In genomic region chr19:43430142-43430710, GRCh38 we compare ENCODE assay signal across 11 cellular contexts. TPM values are rescaled to one million over a fixed set of nuclear protein-coding genes. Genes with fewer than 3 reads are reported as not detected.
DNase-seq lines count a peak whose midpoint lies in the region; ATAC-seq, FAIRE-seq and TF ChIP-seq lines count a peak whose summit lies in the region.
"Had no signal": no experiment of that assay in that cellular context is flagged by ENCODE, and none has a peak within 500 bp of the region (broad histone marks: within the 10 kb centered on the region; RNA-seq: fewer than 3 reads in every experiment).

No MANE protein-coding gene starts in this region.

- H3K9me3 ChIP-seq in small intestine (ENCODE audit: control insufficient read depth, low read depth) (no peaks in the 10 kb centered on the region), Peyer's patch (no peaks in the 10 kb centered on the region)

- no peak for ATAC-seq in GM18861 (IDR thresholded peaks at IDR 0.05; ENCODE audit: unreplicated experiment)
- ATAC-seq: CD8-positive, alpha-beta T cell had no signal

- H3K9me3 Mint-ChIP-seq in activated naive CD4-positive, alpha-beta T cell treated with anti-CD3 and anti-CD28 coated beads for 36 hours: no peaks in the 10 kb centered on the region
- H3K9me3 Mint-ChIP-seq: CD8-positive, alpha-beta T cell had no signal

- H3K4me3 ChIP-seq in cardiac fibroblast (replicated peaks in 1 of 2; ENCODE audit: low read depth in 2 of 2, low read length in 2 of 2) (no peak overlapping the region), small intestine (ENCODE audit: low read depth in 1 of 2, low read length in 2 of 2) (no peak overlapping the region), Peyer's patch (no peak overlapping the region)

- WGBS in small intestine, 3 donors: 31 to 37% (median 35%) methylated on average over 6 of the region's 6 CpGs

- TF ChIP-seq RAD21 in Ishikawa (IDR thresholded peaks at IDR 0.05; ENCODE audit: low read depth): peak; percentile 12; the same call in 1 of the 2 replicates

- intact Hi-C loops in activated naive CD4-positive, alpha-beta T cell treated with anti-CD3 and anti-CD28 coated beads for 36 hours (cut with micrococcal nuclease): loop anchor here (5.0 kb wide), 1 partner anchor 377 kb away; no protein-coding TSS in a partner anchor

- FAIRE-seq in small intestine (lab: Jason Lieb, UNC): no peak

- peaks cover 0 to 4% of the 10 kb centered on the region in 2 donors for H3K4me1 ChIP-seq in small intestine (ENCODE audit: control insufficient read depth in 2 of 2, insufficient read depth in 1 of 2, low read depth in 1 of 2, low read length in 1 of 2)
- peaks cover 0 to 13% (median 0%) of the 10 kb centered on the region in 4 donors for H3K4me1 ChIP-seq in Peyer's patch

- H3K27ac ChIP-seq in small intestine (ENCODE audit: low read depth in 1 of 2, low read length in 1 of 2) (peak overlapping the region in 1 of 2 donors; percentile 62), Peyer's patch (peak overlapping the region in 1 of 4 donors; percentile 1)

- CTCF ChIA-PET in activated naive CD4-positive, alpha-beta T cell treated with anti-CD3 and anti-CD28 coated beads for 36 hours (lab: Charles Lee): interaction anchor here (0.6 kb wide), 3 partner anchors 9 to 1496 kb away, joined by 3 to 4 read pairs (median 3); no protein-coding TSS in a partner anchor

- no peaks in the 10 kb centered on the region for H3K36me3 Mint-ChIP-seq in activated naive CD4-positive, alpha-beta T cell treated with anti-CD3 and anti-CD28 coated beads for 36 hours (ENCODE audit: low read depth)
- H3K36me3 Mint-ChIP-seq: CD8-positive, alpha-beta T cell had no signal

- no peak for TF ChIP-seq POLR2A in Peyer's patch (IDR thresholded peaks at IDR 0.05)

- TF ChIP-seq CTCF in cardiac fibroblast (IDR thresholded peaks at IDR 0.05; ENCODE audit: low read depth, low read length): peak; percentile 11
- no peak for TF ChIP-seq CTCF in Peyer's patch (IDR thresholded peaks at IDR 0.05)

- TF ChIP-seq EP300 in Ishikawa (IDR thresholded peaks at IDR 0.05; ENCODE audit: borderline replicate concordance): no peak

- peaks cover 16% of the 10 kb centered on the region for H3K4me1 Mint-ChIP-seq in activated naive CD4-positive, alpha-beta T cell treated with anti-CD3 and anti-CD28 coated beads for 36 hours (ENCODE audit: low read depth)

- peak; percentile 10 for DNase-seq in activated naive CD4-positive, alpha-beta T cell treated with anti-CD3 and anti-CD28 coated beads for 36 hours
- DNase-seq in activated naive CD4-positive, alpha-beta T cell treated with anti-CD3 and anti-CD28 coated beads, Interleukin-2, amount 50 U/mL, for 16 hours: no peak
- DNase-seq in cardiac fibroblast (ENCODE audit: low read depth in 2 of 2) (peak; percentile 8 to 48), small intestine (peak; percentile 7), Peyer's patch (no peak), DMS79 (lab: John Stamatoyannopoulos, UW) (no peak)
- DNase-seq: NCI-H2029 had no signal

- no peak overlapping the region for H3K4me3 Mint-ChIP-seq in activated naive CD4-positive, alpha-beta T cell treated with anti-CD3 and anti-CD28 coated beads for 36 hours
- H3K4me3 Mint-ChIP-seq: CD8-positive, alpha-beta T cell had no signal

- H3K27me3 ChIP-seq in small intestine (ENCODE audit: control insufficient read depth in 2 of 2, insufficient read depth in 2 of 2, low read length in 2 of 2) (no peaks in the 10 kb centered on the region), Peyer's patch (no peaks in the 10 kb centered on the region)

- no peaks in the 10 kb centered on the region for H3K36me3 ChIP-seq in small intestine (ENCODE audit: control insufficient read depth in 2 of 2, insufficient read depth in 2 of 2, low read length in 2 of 2)
- no peaks in the 10 kb centered on the region for H3K36me3 ChIP-seq in Peyer's patch

- no peak overlapping the region for H3K27ac Mint-ChIP-seq in activated naive CD4-positive, alpha-beta T cell treated with anti-CD3 and anti-CD28 coated beads for 36 hours
- H3K27ac Mint-ChIP-seq: CD8-positive, alpha-beta T cell had no signal

- H3K27me3 Mint-ChIP-seq in activated naive CD4-positive, alpha-beta T cell treated with anti-CD3 and anti-CD28 coated beads for 36 hours (ENCODE audit: low read depth): no peaks in the 10 kb centered on the region

TF ChIP-seq in Ishikawa, 13 proteins besides CTCF, POLR2A, EP300 and RAD21:
- TF ChIP-seq FOXM1 (IDR thresholded peaks at IDR 0.05; ENCODE audit: borderline replicate concordance, low read depth) (no peak), TEAD4 (IDR thresholded peaks at IDR 0.05) (no peak), YY1 (IDR thresholded peaks at IDR 0.05; ENCODE audit: low read depth) (no peak), ZBTB7A (IDR thresholded peaks at IDR 0.05; ENCODE audit: low read depth) (no peak), TAF1 (IDR thresholded peaks at IDR 0.05; ENCODE audit: low read depth) (no peak), NFIC (IDR thresholded peaks at IDR 0.05) (no peak), EGR1 (IDR thresholded peaks at IDR 0.05) (no peak), TCF12 (IDR thresholded peaks at IDR 0.05; ENCODE audit: low read depth) (no peak), CREB1 (IDR thresholded peaks at IDR 0.05; ENCODE audit: low read depth) (no peak)

RNA-seq across cellular contexts. Expression of gene TEX101, which starts 15.5 kb away (rescaled TPM):
- total RNA-seq in activated naive CD4-positive, alpha-beta T cell treated with anti-CD3 and anti-CD28 coated beads for 36 hours: not detected
- polyA plus RNA-seq in small intestine: not detected
- not detected for total RNA-seq in Peyer's patch
- total RNA-seq: CD8-positive, alpha-beta T cell; pulmonary artery endothelial cell had no signal

RNA-seq across cellular contexts. Expression of gene LYPD3, which starts 35.2 kb away (rescaled TPM):
- 1 to 10 TPM; 1.5 to 1.6 TPM for total RNA-seq in activated naive CD4-positive, alpha-beta T cell treated with anti-CD3 and anti-CD28 coated beads for 36 hours
- 1 to 10 TPM in 1 of 3 donors, under 1 TPM in 1, not detected in 1; 0.73 to 1.1 TPM for polyA plus RNA-seq in small intestine
- total RNA-seq in Peyer's patch: under 1 TPM in 1 of 4 donors, not detected in 3; 0.67 TPM
- total RNA-seq: pulmonary artery endothelial cell had no signal

Comparison
In these comparisons a context has a peak if more than half of its experiments do, and no peak if none do; other contexts are left out.
1. DNase-seq: peak in activated naive CD4-positive, alpha-beta T cell treated with anti-CD3 and anti-CD28 coated beads for 36 hours (single experiment), cardiac fibroblast (2 of 2) and small intestine (single experiment); none in activated naive CD4-positive, alpha-beta T cell treated with anti-CD3 and anti-CD28 coated beads, Interleukin-2, amount 50 U/mL, for 16 hours (single experiment), Peyer's patch (0 of 3) and DMS79 (single experiment).